2 cellular contexts compared by ENCODE assay signal in genomic region chr15:93131485-93132075, GRCh38. TPM values are rescaled to one million over a fixed set of nuclear protein-coding genes. Genes with fewer than 3 reads are reported as not detected.
"Had no signal": no experiment of that assay in that cellular context is flagged by ENCODE, and none has a peak within 500 bp of the region (broad histone marks: within the 10 kb centered on the region; RNA-seq: fewer than 3 reads in every experiment).

No MANE protein-coding gene starts in this region.

- H3K4me3 ChIP-seq: GM12878 had no signal

- DNase-seq: GF-D8 had no signal

- ATAC-seq: GM12878 had no signal

RNA-seq across cellular contexts. Expression of gene RGMA, which starts 42.6 kb away (rescaled TPM):
- total RNA-seq: GM12878 had no signal
- polyA plus RNA-seq: GM12878 had no signal
